Comparison of ENCODE assay signal across 34 cellular contexts in the genomic region with DNA sequence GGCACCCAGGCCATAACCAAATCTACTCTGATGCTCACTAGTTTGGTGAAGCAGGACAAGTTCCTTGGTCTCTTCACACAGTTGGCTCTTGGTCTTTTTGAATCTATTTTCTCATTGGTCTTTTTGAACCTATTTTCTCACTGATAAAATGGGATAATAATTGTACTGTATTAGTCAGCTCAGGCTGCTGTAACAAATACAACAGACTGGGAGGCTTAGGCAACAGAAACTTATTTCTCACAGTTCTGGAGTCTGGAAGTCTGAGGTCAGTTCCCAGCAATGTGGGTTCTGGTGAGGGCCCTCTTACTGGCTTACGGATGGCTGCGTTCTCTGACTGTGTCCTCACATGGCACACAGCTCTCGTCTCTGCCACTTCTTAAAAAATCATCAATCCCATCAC.
"Had no signal": no experiment of that assay in that cellular context is flagged by ENCODE, and none has a peak within 500 bp of the region (broad histone marks: within the 10 kb centered on the region; RNA-seq: fewer than 3 reads in every experiment).

No MANE protein-coding gene starts in this region.

- H3K4me3 ChIP-seq: adrenal gland, ascending aorta, body of pancreas, breast epithelium, cardiac muscle cell had no signal

- H3K27me3 ChIP-seq: adrenal gland, ascending aorta, body of pancreas, brain microvascular endothelial cell, breast epithelium, cardiac muscle cell had no signal

- H3K27ac ChIP-seq: adrenal gland, ascending aorta, body of pancreas, brain microvascular endothelial cell, breast epithelium, cardiac muscle cell had no signal

- ATAC-seq: activated naive CD4-positive, alpha-beta T cell treated with anti-CD3 and anti-CD28 coated beads, Interleukin-2, amount 50 U/mL, for 72 hours; activated naive CD8-positive, alpha-beta T cell treated with anti-CD3 and anti-CD28 coated beads, Interleukin-2, amount 50 U/mL, for 24 hours; activated T-cell treated with anti-CD3 and anti-CD28 coated beads, Interleukin-2, amount 50 U/mL, for 4 hours; activated T-cell treated with anti-CD3 and anti-CD28 coated beads, Interleukin-2, amount 50 U/mL, for 72 hours; activated T-helper 17 cell treated with anti-CD3 and anti-CD28 coated beads, Interleukin-2, amount 50 U/mL, for 72 hours; body of pancreas had no signal

- FAIRE-seq: astrocyte, bronchial epithelial cell had no signal

- DNase-seq: activated effector memory CD4-positive, alpha-beta T cell treated with anti-CD3 and anti-CD28 coated beads, Interleukin-2, amount 50 U/mL, for 16 hours; activated effector memory CD4-positive, alpha-beta T cell treated with Interleukin-2 at 50 U/mL for 16 hours; activated gamma-delta T cell; activated gamma-delta T cell treated with Interleukin-2 at 50 U/mL for 16 hours; activated naive CD4-positive, alpha-beta T cell; activated naive CD4-positive, alpha-beta T cell treated with anti-CD3 and anti-CD28 coated beads for 36 hours; activated naive CD4-positive, alpha-beta T cell treated with anti-CD3 and anti-CD28 coated beads, Interleukin-2, amount 10 ng/mL, durations not matched to agents 7 days and 5 days; activated naive CD4-positive, alpha-beta T cell treated with anti-CD3 and anti-CD28 coated beads, Interleukin-2, amount 50 U/mL, for 16 hours; activated naive CD4-positive, alpha-beta T cell treated with Interleukin-2 at 50 U/mL for 16 hours; activated naive CD8-positive, alpha-beta T cell treated with anti-CD3 and anti-CD28 coated beads for 36 hours; activated naive CD8-positive, alpha-beta T cell treated with anti-CD3 and anti-CD28 coated beads, Interleukin-2, amount 10 ng/mL, durations not matched to agents 7 days and 5 days; activated naive CD8-positive, alpha-beta T cell treated with anti-CD3 and anti-CD28 coated beads, Interleukin-2, amount 50 U/mL, for 24 hours; activated T-cell treated with anti-CD3 and anti-CD28 coated beads, Interleukin-2, amount 50 U/mL, for 1 hour; activated T-cell treated with anti-CD3 and anti-CD28 coated beads, Interleukin-2, amount 50 U/mL, for 24 hours; activated T-cell treated with anti-CD3 and anti-CD28 coated beads, Interleukin-2, amount 50 U/mL, for 4 hours; activated T-cell treated with anti-CD3 and anti-CD28 coated beads, Interleukin-2, amount 50 U/mL, for 48 hours; activated T-cell treated with anti-CD3 and anti-CD28 coated beads, Interleukin-2, amount 50 U/mL, for 72 hours; adrenal gland; amniotic stem cell; amygdala; anterior cingulate cortex; aorta; body of pancreas; brain microvascular endothelial cell; caudate nucleus; central memory CD4-positive, alpha-beta T cell; cerebellar nuclear complex had no signal

- H3K9me3 ChIP-seq: adrenal gland, ascending aorta, body of pancreas, breast epithelium had no signal

- H3K36me3 ChIP-seq: adrenal gland, ascending aorta, brain microvascular endothelial cell, breast epithelium, cardiac muscle cell had no signal

- H3K4me1 ChIP-seq: adrenal gland, ascending aorta, body of pancreas, breast epithelium had no signal
